ENCODE assay signal across 28 cellular contexts in genomic region chr13:73497430-73497829, GRCh38.
"Had no signal": no experiment of that assay in that cellular context is flagged by ENCODE, and none has a peak within 500 bp of the region (broad histone marks: within the 10 kb centered on the region; RNA-seq: fewer than 3 reads in every experiment).

No MANE protein-coding gene starts in this region.

- H3K27ac ChIP-seq: brain microvascular endothelial cell, SK-N-MC had no signal

- H3K9me3 Mint-ChIP-seq: activated B cell treated with CpG ODN at 0.5 μM for 24 hours; activated CD4-positive, alpha-beta memory T cell treated with anti-CD3 and anti-CD28 coated beads for 36 hours; activated naive CD4-positive, alpha-beta T cell treated with anti-CD3 and anti-CD28 coated beads, Interleukin-2, amount 10 ng/mL, durations not matched to agents 7 days and 5 days; activated naive CD8-positive, alpha-beta T cell treated with anti-CD3 and anti-CD28 coated beads for 36 hours; activated T-helper 2 cell treated with anti-CD3 and anti-CD28 coated beads, Interferon-gamma antibody, Interleukin-2, Interleukin-4, amounts not matched to agents 10 μg/mL and 5 μg/mL and 100 μg/mL, durations not matched to agents 14 hours and 24 hours and 36 hours; T-cell had no signal

- DNase-seq: activated B cell treated with CpG ODN at 0.5 μM for 24 hours; activated CD4-positive, alpha-beta memory T cell treated with anti-CD3 and anti-CD28 coated beads for 36 hours; activated CD4-positive, alpha-beta T cell treated with anti-CD3 and anti-CD28 coated beads for 1 hour; activated CD4-positive, alpha-beta T cell treated with anti-CD3 and anti-CD28 coated beads, Interleukin-2, amount 10 ng/mL, durations not matched to agents 7 days and 5 days; activated CD8-positive, alpha-beta memory T cell treated with anti-CD3 and anti-CD28 coated beads for 24 hours; activated gamma-delta T cell treated with Interleukin-2 at 50 U/mL for 16 hours; activated naive CD4-positive, alpha-beta T cell treated with anti-CD3 and anti-CD28 coated beads, Interleukin-2, amount 10 ng/mL, durations not matched to agents 7 days and 5 days; activated naive CD8-positive, alpha-beta T cell treated with anti-CD3 and anti-CD28 coated beads for 36 hours; activated T-cell treated with anti-CD3 and anti-CD28 coated beads for 4 hours; activated T-cell treated with anti-CD3 and anti-CD28 coated beads, Interleukin-2, amount 50 U/mL, for 48 hours; brain microvascular endothelial cell; caudate nucleus; MM.1S; NCI-H1105; NCI-H1436; NCI-H1694 treated with DMSO at 0.1 percent for 48 hours; NCI-H2029 treated with DMSO at 0.1 percent for 48 hours; NCI-H2171; NCI-H226; NCI-H510A; NCI-H526 treated with DMSO at 0.1 percent for 48 hours; NCI-H82; T-cell; T-helper 2 cell; T1000 had no signal

- H3K27ac Mint-ChIP-seq: activated B cell treated with CpG ODN at 0.5 μM for 24 hours; activated CD4-positive, alpha-beta memory T cell treated with anti-CD3 and anti-CD28 coated beads for 36 hours; activated CD4-positive, alpha-beta T cell treated with anti-CD3 and anti-CD28 coated beads, Interleukin-2, amount 10 ng/mL, durations not matched to agents 7 days and 5 days; activated naive CD4-positive, alpha-beta T cell treated with anti-CD3 and anti-CD28 coated beads, Interleukin-2, amount 10 ng/mL, durations not matched to agents 7 days and 5 days; activated naive CD8-positive, alpha-beta T cell treated with anti-CD3 and anti-CD28 coated beads for 36 hours; activated T-helper 2 cell treated with anti-CD3 and anti-CD28 coated beads, Interferon-gamma antibody, Interleukin-2, Interleukin-4, amounts not matched to agents 10 μg/mL and 5 μg/mL and 100 μg/mL, durations not matched to agents 14 hours and 24 hours and 36 hours; T-cell had no signal

- H3K36me3 Mint-ChIP-seq: activated CD4-positive, alpha-beta memory T cell treated with anti-CD3 and anti-CD28 coated beads for 36 hours; activated naive CD4-positive, alpha-beta T cell treated with anti-CD3 and anti-CD28 coated beads, Interleukin-2, amount 10 ng/mL, durations not matched to agents 7 days and 5 days; activated naive CD8-positive, alpha-beta T cell treated with anti-CD3 and anti-CD28 coated beads for 36 hours; T-cell had no signal

- H3K4me1 Mint-ChIP-seq: activated B cell treated with CpG ODN at 0.5 μM for 24 hours; activated naive CD8-positive, alpha-beta T cell treated with anti-CD3 and anti-CD28 coated beads for 36 hours had no signal

- H3K4me3 ChIP-seq: SK-N-MC had no signal

- H3K27me3 Mint-ChIP-seq: activated B cell treated with CpG ODN at 0.5 μM for 24 hours; activated CD4-positive, alpha-beta memory T cell treated with anti-CD3 and anti-CD28 coated beads for 36 hours; activated CD4-positive, alpha-beta T cell treated with anti-CD3 and anti-CD28 coated beads, Interleukin-2, amount 10 ng/mL, durations not matched to agents 7 days and 5 days; activated naive CD4-positive, alpha-beta T cell treated with anti-CD3 and anti-CD28 coated beads, Interleukin-2, amount 10 ng/mL, durations not matched to agents 7 days and 5 days; activated naive CD8-positive, alpha-beta T cell treated with anti-CD3 and anti-CD28 coated beads for 36 hours; T-cell had no signal

- H3K36me3 ChIP-seq: brain microvascular endothelial cell had no signal

- H3K4me3 Mint-ChIP-seq: activated B cell treated with CpG ODN at 0.5 μM for 24 hours; activated CD4-positive, alpha-beta memory T cell treated with anti-CD3 and anti-CD28 coated beads for 36 hours; activated CD4-positive, alpha-beta T cell treated with anti-CD3 and anti-CD28 coated beads, Interleukin-2, amount 10 ng/mL, durations not matched to agents 7 days and 5 days; activated naive CD4-positive, alpha-beta T cell treated with anti-CD3 and anti-CD28 coated beads, Interleukin-2, amount 10 ng/mL, durations not matched to agents 7 days and 5 days; activated naive CD8-positive, alpha-beta T cell treated with anti-CD3 and anti-CD28 coated beads for 36 hours; T-cell had no signal

- ATAC-seq: Right ventricle myocardium inferior, T-cell had no signal

- H3K27me3 ChIP-seq: brain microvascular endothelial cell had no signal
